In genomic region chr5:16345454-16345853, GRCh38 we compare ENCODE assay signal across 17 cellular contexts.
DNase-seq lines count a peak whose midpoint lies in the region; ATAC-seq and TF ChIP-seq lines count a peak whose summit lies in the region.
"Had no signal": no experiment of that assay in that cellular context is flagged by ENCODE, and none has a peak within 500 bp of the region (broad histone marks: within the 10 kb centered on the region; RNA-seq: fewer than 3 reads in every experiment).

No MANE protein-coding gene starts in this region.

- H3K4me3 ChIP-seq in AG04450 (ENCODE audit: low read depth, low read length): no peak overlapping the region
- no peak overlapping the region for H3K4me3 ChIP-seq in GM06990 (replicated peaks; ENCODE audit: low read depth, low read length)
- H3K4me3 ChIP-seq in OCI-LY7 (ENCODE audit: low read depth, low read length, poor library complexity, severe bottlenecking): no peak overlapping the region
- H3K4me3 ChIP-seq in foreskin fibroblast (ENCODE audit: low read depth in 1 of 2, low read length in 2 of 2): no peak overlapping the region
- H3K4me3 ChIP-seq in prostate gland: no peak overlapping the region
- H3K4me3 ChIP-seq in spleen: no peak overlapping the region
- H3K4me3 ChIP-seq: psoas muscle, transverse colon had no signal

- TF ChIP-seq CTCF in AG04450 (IDR thresholded peaks at IDR 0.05; ENCODE audit: low read depth, low read length) (0 out of 2 replicates have a peak, but pooled peaks have one; percentile 8), GM06990 (IDR thresholded peaks at IDR 0.05; ENCODE audit: insufficient read depth, low read length, poor library complexity, severe bottlenecking) (peak; percentile 14), OCI-LY7 (conservative IDR thresholded peaks at IDR 0.05; ENCODE audit: low read length) (0 out of 2 replicates have a peak, but pooled peaks have one; percentile 20), foreskin fibroblast (IDR thresholded peaks at IDR 0.05; ENCODE audit: low read depth, low read length) (peak; percentile 22), prostate gland (IDR thresholded peaks at IDR 0.05) (no peak), spleen (IDR thresholded peaks at IDR 0.05 in 8 of 11, conservative IDR thresholded peaks at IDR 0.05 in 3 of 11) (no peak)

- no peak for ATAC-seq in HG02852 (IDR thresholded peaks at IDR 0.05; ENCODE audit: unreplicated experiment)
- ATAC-seq: activated CD4-positive, CD25-positive, alpha-beta regulatory T cell treated with anti-CD3 and anti-CD28 coated beads, Interleukin-2, amount 50 U/mL, for 24 hours; psoas muscle had no signal

- H3K9me2 ChIP-seq in OCI-LY7 (ENCODE audit: insufficient read depth, low read length): no peaks in the 10 kb centered on the region

- H4K20me1 ChIP-seq in OCI-LY7 (ENCODE audit: insufficient read depth, low read length): no peaks in the 10 kb centered on the region

- H3K79me2 ChIP-seq in OCI-LY7 (ENCODE audit: insufficient read depth, low read depth, low read length): no peaks in the 10 kb centered on the region

- no peaks in the 10 kb centered on the region for H3K4me1 ChIP-seq in OCI-LY7 (ENCODE audit: insufficient read depth, low read length, poor library complexity, severe bottlenecking)
- no peaks in the 10 kb centered on the region for H3K4me1 ChIP-seq in prostate gland (replicated peaks)
- no peaks in the 10 kb centered on the region for H3K4me1 ChIP-seq in spleen
- H3K4me1 ChIP-seq: psoas muscle, transverse colon had no signal

- 83% methylated on average over 1 of the region's 1 CpG for WGBS in prostate gland
- WGBS in spleen, 5 donors: 91 to 100% (median 95%) methylated on average over 1 of the region's 1 CpG

- no peak overlapping the region for H3K27ac ChIP-seq in AG04450 (ENCODE audit: low read depth, low read length)
- H3K27ac ChIP-seq in OCI-LY7 (ENCODE audit: low read depth, low read length, poor library complexity, severe bottlenecking): no peak overlapping the region
- H3K27ac ChIP-seq in prostate gland: no peak overlapping the region
- H3K27ac ChIP-seq in spleen: no peak overlapping the region
- H3K27ac ChIP-seq: psoas muscle, transverse colon had no signal

- H3K9me3 ChIP-seq in AG04450 (ENCODE audit: control insufficient read depth, insufficient read depth, low read length): no peaks in the 10 kb centered on the region
- no peaks in the 10 kb centered on the region for H3K9me3 ChIP-seq in OCI-LY7 (ENCODE audit: low read length)
- H3K9me3 ChIP-seq in prostate gland: no peaks in the 10 kb centered on the region
- peaks cover 0 to 7% (median 0%) of the 10 kb centered on the region in 8 donors for H3K9me3 ChIP-seq in spleen
- H3K9me3 ChIP-seq: psoas muscle, transverse colon had no signal

- no peak for DNase-seq in AG04450 (ENCODE audit: low read depth, low spot score)
- no peak for DNase-seq in GM06990 (ENCODE audit: extremely low read depth, insufficient read length)
- DNase-seq in OCI-LY7 (ENCODE audit: low spot score): no peak
- DNase-seq in foreskin fibroblast: no peak
- no peak for DNase-seq in prostate gland (ENCODE audit: low spot score)
- no peak for DNase-seq in pons (ENCODE audit: low spot score)
- DNase-seq in spleen: no peak
- DNase-seq: activated CD8-positive, alpha-beta memory T cell treated with anti-CD3 and anti-CD28 coated beads, Interleukin-2, amount 50 U/mL, for 48 hours; activated naive CD8-positive, alpha-beta T cell treated with anti-CD3 and anti-CD28 coated beads, Interleukin-2, amount 10 ng/mL, durations not matched to agents 7 days and 5 days; central memory CD4-positive, alpha-beta T cell; GF-D8; head of caudate nucleus; NK-92 treated with Interleukin-12 subunit alpha and Interleukin-12 subunit beta, amount 100 ng/mL, for 24 hours; psoas muscle; transverse colon had no signal

- BruUV-seq in OCI-LY7 (replicated peaks; lab: Mats Ljungman, UMichigan): no TSS peak

- intact Hi-C loops in OCI-LY7 (cut with micrococcal nuclease; ENCODE audit: unreplicated experiment): no loop called here
- intact Hi-C loops in prostate gland (cut with DNase I): no loop called here
- intact Hi-C loops in spleen (cut with DNase I; ENCODE audit: low total_unique reads): no loop called here

- H3K4me2 ChIP-seq in OCI-LY7 (ENCODE audit: low read length): no peak overlapping the region

- no peak overlapping the region for H2AFZ ChIP-seq in OCI-LY7 (ENCODE audit: low read length)

- POLR2A ChIA-PET in AG04450 (lab: Yijun Ruan, JAX) (no interaction called here), OCI-LY7 (lab: Charles Lee) (interaction anchor here (0.7 kb wide), 1 partner anchor 229 kb away, joined by 3 read pairs; no protein-coding TSS in a partner anchor)

- no peak for TF ChIP-seq POLR2A in prostate gland (IDR thresholded peaks at IDR 0.05)
- TF ChIP-seq POLR2A in spleen (IDR thresholded peaks at IDR 0.05): no peak

- CTCF ChIA-PET in AG04450 (lab: Charles Lee): no interaction called here
- CTCF ChIA-PET in OCI-LY7 (lab: Charles Lee; ENCODE audit: unreplicated experiment): no interaction called here

- no peaks in the 10 kb centered on the region for H3K27me3 ChIP-seq in AG04450 (ENCODE audit: control insufficient read depth, insufficient read depth, low read length)
- no peaks in the 10 kb centered on the region for H3K27me3 ChIP-seq in GM06990 (replicated peaks; ENCODE audit: control insufficient read depth, insufficient read depth, low read length)
- peaks cover 2% of the 10 kb centered on the region for H3K27me3 ChIP-seq in prostate gland (replicated peaks; ENCODE audit: insufficient read depth)
- H3K27me3 ChIP-seq in spleen (replicated peaks in 1 of 7): peaks cover 0 to 4% (median 0%) of the 10 kb centered on the region in 7 donors
- H3K27me3 ChIP-seq: transverse colon had no signal

- no peaks in the 10 kb centered on the region for H3K36me3 ChIP-seq in GM06990 (ENCODE audit: control insufficient read depth, insufficient read depth, low read length)
- H3K36me3 ChIP-seq in OCI-LY7 (ENCODE audit: insufficient read depth, low read length): no peaks in the 10 kb centered on the region
- no peaks in the 10 kb centered on the region for H3K36me3 ChIP-seq in prostate gland
- H3K36me3 ChIP-seq in spleen: no peaks in the 10 kb centered on the region
- H3K36me3 ChIP-seq: transverse colon had no signal

Comparison
In these comparisons a context has a peak if more than half of its experiments do, and no peak if none do; other contexts are left out.
1. CTCF ChIP-seq: peak in AG04450 (single experiment), GM06990 (single experiment), OCI-LY7 (single experiment) and foreskin fibroblast (single experiment); none in prostate gland (0 of 4) and spleen (0 of 11).